ENCODE assay signal across 23 cellular contexts in genomic region chr4:18508801-18509200, GRCh38.
DNase-seq lines count a peak whose midpoint lies in the region; ATAC-seq and FAIRE-seq lines count a peak whose summit lies in the region.
"Had no signal": no experiment of that assay in that cellular context is flagged by ENCODE, and none has a peak within 500 bp of the region (broad histone marks: within the 10 kb centered on the region; RNA-seq: fewer than 3 reads in every experiment).

No MANE protein-coding gene starts in this region.

- H3K36me3 Mint-ChIP-seq in activated T-cell treated with anti-CD3 and anti-CD28 coated beads, Interleukin-2, amount 50 U/mL, for 72 hours (ENCODE audit: insufficient read depth in 2 of 2) = no peaks in the 10 kb centered on the region

- H3K27ac Mint-ChIP-seq in activated T-cell treated with anti-CD3 and anti-CD28 coated beads, Interleukin-2, amount 50 U/mL, for 72 hours = no peak overlapping the region
- H3K27ac Mint-ChIP-seq: H9 had no signal

- H3K4me3 ChIP-seq in endocrine pancreas (ENCODE audit: control insufficient read depth, insufficient read depth, low read length) (peak overlapping the region; percentile 71), small intestine (ENCODE audit: low read depth in 1 of 2, low read length in 2 of 2) (no peak overlapping the region)
- H3K4me3 ChIP-seq: GM12878, GM23248, SJCRH30 had no signal

- ATAC-seq in activated T-cell treated with anti-CD3 and anti-CD28 coated beads, Interleukin-2, amount 50 U/mL, for 72 hours (replicated peaks in 1 of 2) = no peak
- ATAC-seq: GM12878, HepG2, PC-3, Right ventricle myocardium inferior, SK-N-SH treated with all-trans-retinoic acid at 6 μM for 48 hours had no signal

- DNase-seq in NCI-H1105 treated with DMSO at 0.1 percent for 48 hours (lab: John Stamatoyannopoulos, UW) = peak; percentile 3
- DNase-seq in NCI-H1105 (lab: John Stamatoyannopoulos, UW) = no peak
- peak; percentile 62 for DNase-seq in NCI-H1048 (lab: John Stamatoyannopoulos, UW)
- peak; percentile 3 for DNase-seq in small intestine
- DNase-seq in activated T-cell treated with anti-CD3 and anti-CD28 coated beads, Interleukin-2, amount 50 U/mL, for 72 hours = no peak
- DNase-seq in NCI-H82 (lab: John Stamatoyannopoulos, UW) = no peak
- DNase-seq: DMS79, EL, GDM1, GM23248, H9, MV-4-11, NCI-H1417 treated with DMSO at 0.1 percent for 48 hours, NCI-H187 treated with DMSO at 0.1 percent for 48 hours, NCI-H446, NCI-H524 treated with DMSO at 0.1 percent for 48 hours, PC-3, SJCRH30 had no signal

- H3K36me3 ChIP-seq in endocrine pancreas (ENCODE audit: control insufficient read depth, insufficient read depth, low read length) (no peaks in the 10 kb centered on the region), small intestine (ENCODE audit: control insufficient read depth in 2 of 2, insufficient read depth in 2 of 2, low read length in 2 of 2) (no peaks in the 10 kb centered on the region)
- H3K36me3 ChIP-seq: SJCRH30 had no signal

- H3K4me1 Mint-ChIP-seq in activated T-cell treated with anti-CD3 and anti-CD28 coated beads, Interleukin-2, amount 50 U/mL, for 72 hours (ENCODE audit: low read depth) = no peaks in the 10 kb centered on the region

- H3K9me3 ChIP-seq in endocrine pancreas (ENCODE audit: control insufficient read depth, low read length) (no peaks in the 10 kb centered on the region), small intestine (ENCODE audit: control insufficient read depth, low read depth) (no peaks in the 10 kb centered on the region)
- H3K9me3 ChIP-seq: SJCRH30 had no signal

- no peak overlapping the region for H3K4me3 Mint-ChIP-seq in activated T-cell treated with anti-CD3 and anti-CD28 coated beads, Interleukin-2, amount 50 U/mL, for 72 hours
- H3K4me3 Mint-ChIP-seq: H9 had no signal

- H3K27me3 Mint-ChIP-seq in activated T-cell treated with anti-CD3 and anti-CD28 coated beads, Interleukin-2, amount 50 U/mL, for 72 hours (ENCODE audit: low read depth) = no peaks in the 10 kb centered on the region

- H3K27me3 ChIP-seq in endocrine pancreas (ENCODE audit: control insufficient read depth, insufficient read depth, low read length) (no peaks in the 10 kb centered on the region), small intestine (ENCODE audit: control insufficient read depth in 2 of 2, insufficient read depth in 2 of 2, low read length in 2 of 2) (no peaks in the 10 kb centered on the region)
- H3K27me3 ChIP-seq: SJCRH30 had no signal

- peaks cover 28% of the 10 kb centered on the region for H3K4me1 ChIP-seq in endocrine pancreas (ENCODE audit: control insufficient read depth, insufficient read depth, low read length)
- no peaks in the 10 kb centered on the region for H3K4me1 ChIP-seq in small intestine (ENCODE audit: control insufficient read depth in 2 of 2, insufficient read depth in 1 of 2, low read depth in 1 of 2, low read length in 1 of 2)
- H3K4me1 ChIP-seq: SJCRH30 had no signal

- H3K9me3 Mint-ChIP-seq in activated T-cell treated with anti-CD3 and anti-CD28 coated beads, Interleukin-2, amount 50 U/mL, for 72 hours = peaks cover 3 to 4% of the 10 kb centered on the region in 2 donors
- H3K9me3 Mint-ChIP-seq: H9 had no signal

- H3K27ac ChIP-seq in small intestine (ENCODE audit: low read depth in 1 of 2, low read length in 1 of 2) = no peak overlapping the region
- H3K27ac ChIP-seq: GM23248, SJCRH30 had no signal

- H3K9ac ChIP-seq in endocrine pancreas (ENCODE audit: control insufficient read depth, insufficient read depth, low read length) = no peak overlapping the region
- H3K9ac ChIP-seq: GM23248 had no signal

- 26 to 42% (median 32%) methylated on average over 2 of the region's 2 CpGs for WGBS in small intestine, 3 donors

- FAIRE-seq in small intestine (lab: Jason Lieb, UNC) = no peak
- FAIRE-seq: GM12878, HepG2 had no signal

Comparison
In these comparisons a context has a peak if more than half of its experiments do, and no peak if none do; other contexts are left out.
1. DNase-seq: peak in NCI-H1105 treated with DMSO at 0.1 percent for 48 hours (single experiment), NCI-H1048 (single experiment) and small intestine (single experiment); none in NCI-H1105 (single experiment), activated T-cell treated with anti-CD3 and anti-CD28 coated beads, Interleukin-2, amount 50 U/mL, for 72 hours (0 of 2) and NCI-H82 (single experiment).